In genomic region chr5:154000703-154001102, GRCh38 we compare ENCODE assay signal across 28 cellular contexts.
"Had no signal": no experiment of that assay in that cellular context is flagged by ENCODE, and none has a peak within 500 bp of the region (broad histone marks: within the 10 kb centered on the region; RNA-seq: fewer than 3 reads in every experiment).

No MANE protein-coding gene starts in this region.

- H3K27me3 ChIP-seq: brain microvascular endothelial cell, dorsolateral prefrontal cortex, esophagus squamous epithelium had no signal

- DNase-seq: activated B cell treated with CpG ODN at 0.5 μM for 24 hours; activated CD4-positive, alpha-beta T cell treated with anti-CD3 and anti-CD28 coated beads for 48 hours; activated CD4-positive, alpha-beta T cell treated with anti-CD3 and anti-CD28 coated beads, Interleukin-2, amount 50 U/mL, for 1 hour; activated CD4-positive, alpha-beta T cell treated with anti-CD3 and anti-CD28 coated beads, Interleukin-2, amount 50 U/mL, for 48 hours; activated CD8-positive, alpha-beta memory T cell treated with anti-CD3 and anti-CD28 coated beads for 24 hours; activated CD8-positive, alpha-beta T cell treated with anti-CD3 and anti-CD28 coated beads for 36 hours; activated effector memory CD4-positive, alpha-beta T cell treated with Interleukin-2 at 50 U/mL for 16 hours; activated gamma-delta T cell treated with Interleukin-2 at 50 U/mL for 16 hours; activated naive CD4-positive, alpha-beta T cell treated with anti-CD3 and anti-CD28 coated beads, Interleukin-2, amount 50 U/mL, for 16 hours; activated naive CD4-positive, alpha-beta T cell treated with Interleukin-2 at 50 U/mL for 16 hours; activated T-cell treated with anti-CD3 and anti-CD28 coated beads, Interleukin-2, amount 50 U/mL, for 4 hours; amniotic stem cell; anterior cingulate cortex; brain microvascular endothelial cell; dorsolateral prefrontal cortex; effector memory CD4-positive, alpha-beta T cell; endodermal cell; esophagus squamous epithelium; foreskin melanocyte; T-helper 1 cell; T-helper 17 cell; T1000; WERI-Rb-1 had no signal

- ATAC-seq: activated CD4-positive, CD25-positive, alpha-beta regulatory T cell treated with anti-CD3 and anti-CD28 coated beads, Interleukin-2, amount 50 U/mL, for 24 hours; activated CD8-positive, alpha-beta T cell treated with anti-CD3 and anti-CD28 coated beads for 36 hours; activated T-cell treated with anti-CD3 and anti-CD28 coated beads, Interleukin-2, amount 50 U/mL, for 4 hours; activated T-helper 17 cell treated with anti-CD3 and anti-CD28 coated beads, Interleukin-2, amount 50 U/mL, for 72 hours; T-helper 17 cell had no signal

- H3K9me3 ChIP-seq: esophagus squamous epithelium had no signal

- H3K36me3 ChIP-seq: brain microvascular endothelial cell had no signal

- H3K4me3 ChIP-seq: dorsolateral prefrontal cortex, esophagus squamous epithelium had no signal

- FAIRE-seq: astrocyte, bronchial epithelial cell, colon had no signal

- H3K27ac ChIP-seq: brain microvascular endothelial cell, WERI-Rb-1 had no signal
